Comparison of ENCODE assay signal across 32 cellular contexts in genomic region chr1:70902211-70902610, GRCh38.
"Had no signal": no experiment of that assay in that cellular context is flagged by ENCODE, and none has a peak within 500 bp of the region (broad histone marks: within the 10 kb centered on the region; RNA-seq: fewer than 3 reads in every experiment).

No MANE protein-coding gene starts in this region.

- H3K9me2 ChIP-seq: SK-N-SH had no signal

- H3K27me3 Mint-ChIP-seq: activated T-cell treated with anti-CD3 and anti-CD28 coated beads, Interleukin-2, amount 50 U/mL, for 24 hours had no signal

- H3K4me1 Mint-ChIP-seq: activated CD4-positive, alpha-beta memory T cell treated with anti-CD3 and anti-CD28 coated beads, Interleukin-2, amount 10 ng/mL, durations not matched to agents 7 days and 5 days; activated naive CD4-positive, alpha-beta T cell treated with anti-CD3 and anti-CD28 coated beads, Interleukin-2, amount 50 U/mL, for 24 hours; activated naive CD8-positive, alpha-beta T cell treated with anti-CD3 and anti-CD28 coated beads, Interleukin-2, amount 10 ng/mL, durations not matched to agents 7 days and 5 days had no signal

- H3K36me3 ChIP-seq: Peyer's patch, SJSA1 had no signal

- ATAC-seq: activated CD4-positive, CD25-positive, alpha-beta regulatory T cell treated with anti-CD3 and anti-CD28 coated beads, Interleukin-2, amount 50 U/mL, for 24 hours; body of pancreas; PC-3; WTC11 had no signal

- H3K27ac Mint-ChIP-seq: activated CD4-positive, alpha-beta memory T cell treated with anti-CD3 and anti-CD28 coated beads, Interleukin-2, amount 10 ng/mL, durations not matched to agents 7 days and 5 days; activated naive CD4-positive, alpha-beta T cell treated with anti-CD3 and anti-CD28 coated beads, Interleukin-2, amount 50 U/mL, for 24 hours; activated naive CD8-positive, alpha-beta T cell treated with anti-CD3 and anti-CD28 coated beads, Interleukin-2, amount 10 ng/mL, durations not matched to agents 7 days and 5 days; activated T-cell treated with anti-CD3 and anti-CD28 coated beads, Interleukin-2, amount 50 U/mL, for 24 hours; activated T-helper 2 cell treated with anti-CD3 and anti-CD28 coated beads, Interferon-gamma antibody, Interleukin-2, Interleukin-4, amounts not matched to agents 10 μg/mL and 5 μg/mL and 100 μg/mL, durations not matched to agents 14 hours and 24 hours and 36 hours; T-helper 1 cell treated with Interleukin-12 subunit alpha and Interleukin-12 subunit beta and Interleukin-4 antibody, amounts not matched to agents 30 μg/mL and 1 μg/mL, for 36 hours; T-helper 2 cell treated with Interferon-gamma antibody and Interleukin-4, amounts not matched to agents 5 μg/mL and 100 μg/mL, for 36 hours; WTC11 had no signal

- H3K4me1 ChIP-seq: body of pancreas, Peyer's patch, SJSA1 had no signal

- H3K4me3 ChIP-seq: body of pancreas, Peyer's patch, SJSA1 had no signal

- H3K27ac ChIP-seq: body of pancreas, Peyer's patch, SJSA1 had no signal

- H3K27me3 ChIP-seq: body of pancreas, Peyer's patch, SJSA1 had no signal

- H3K4me2 ChIP-seq: SK-N-SH had no signal

- H3K9me3 Mint-ChIP-seq: activated CD4-positive, alpha-beta memory T cell treated with anti-CD3 and anti-CD28 coated beads, Interleukin-2, amount 10 ng/mL, durations not matched to agents 7 days and 5 days; activated T-cell treated with anti-CD3 and anti-CD28 coated beads, Interleukin-2, amount 50 U/mL, for 24 hours; T-helper 2 cell treated with Interferon-gamma antibody and Interleukin-4, amounts not matched to agents 5 μg/mL and 100 μg/mL, for 36 hours had no signal

- H3K9me3 ChIP-seq: body of pancreas, Peyer's patch, SJSA1, SK-N-SH had no signal

- H3K36me3 Mint-ChIP-seq: activated naive CD4-positive, alpha-beta T cell treated with anti-CD3 and anti-CD28 coated beads, Interleukin-2, amount 50 U/mL, for 24 hours; WTC11 had no signal

- H3K4me3 Mint-ChIP-seq: activated CD4-positive, alpha-beta memory T cell treated with anti-CD3 and anti-CD28 coated beads, Interleukin-2, amount 10 ng/mL, durations not matched to agents 7 days and 5 days; activated naive CD4-positive, alpha-beta T cell treated with anti-CD3 and anti-CD28 coated beads, Interleukin-2, amount 50 U/mL, for 24 hours; activated naive CD8-positive, alpha-beta T cell treated with anti-CD3 and anti-CD28 coated beads, Interleukin-2, amount 10 ng/mL, durations not matched to agents 7 days and 5 days; activated T-cell treated with anti-CD3 and anti-CD28 coated beads, Interleukin-2, amount 50 U/mL, for 24 hours; T-helper 1 cell treated with Interleukin-12 subunit alpha and Interleukin-12 subunit beta and Interleukin-4 antibody, amounts not matched to agents 30 μg/mL and 1 μg/mL, for 36 hours; T-helper 2 cell treated with Interferon-gamma antibody and Interleukin-4, amounts not matched to agents 5 μg/mL and 100 μg/mL, for 36 hours; WTC11 had no signal

- DNase-seq: activated CD4-positive, alpha-beta memory T cell treated with anti-CD3 and anti-CD28 coated beads, Interleukin-2, amount 10 ng/mL, durations not matched to agents 7 days and 5 days; activated CD4-positive, alpha-beta T cell treated with anti-CD3 and anti-CD28 coated beads for 4 hours; activated gamma-delta T cell; activated naive CD4-positive, alpha-beta T cell treated with Interleukin-2 at 50 U/mL for 16 hours; activated naive CD8-positive, alpha-beta T cell treated with anti-CD3 and anti-CD28 coated beads, Interleukin-2, amount 10 ng/mL, durations not matched to agents 7 days and 5 days; activated T-cell treated with anti-CD3 and anti-CD28 coated beads, Interleukin-2, amount 50 U/mL, for 24 hours; amygdala; caudate nucleus; cerebellar nuclear complex; Kasumi-1; KG1; NCI-H1092 treated with DMSO at 0.1 percent for 48 hours; NCI-H1417; NCI-H1930; NCI-H2081 treated with DMSO at 0.1 percent for 48 hours; NCI-H226; NCI-H446 treated with DMSO at 0.1 percent for 48 hours; NCI-H524; NK-92 treated with Interleukin-12 subunit alpha and Interleukin-12 subunit beta, amount 100 ng/mL, for 24 hours; PC-3; Peyer's patch; RPMI8226; SHP77 treated with DMSO at 0.1 percent for 48 hours; SK-N-SH had no signal
